In genomic region chr20:21240394-21240793, GRCh38 we compare ENCODE assay signal across 17 cellular contexts.
"Had no signal": no experiment of that assay in that cellular context is flagged by ENCODE, and none has a peak within 500 bp of the region (broad histone marks: within the 10 kb centered on the region; RNA-seq: fewer than 3 reads in every experiment).

No MANE protein-coding gene starts in this region.

- H3K9me3 Mint-ChIP-seq: activated naive CD4-positive, alpha-beta T cell treated with anti-CD3 and anti-CD28 coated beads, Interleukin-2, amount 50 U/mL, for 24 hours; memory B cell; naive thymus-derived CD8-positive, alpha-beta T cell; stimulated activated memory B cell treated with anti-CD40 and anti-IgM and Interleukin-4, amounts not matched to agents 10 μg/mL and 1 μg/mL and 100 μg/mL, for 72 hours had no signal

- H3K36me3 Mint-ChIP-seq: activated CD8-positive, alpha-beta memory T cell treated with anti-CD3 and anti-CD28 coated beads, Interleukin-2, amount 10 ng/mL, durations not matched to agents 7 days and 5 days had no signal

- DNase-seq: activated CD4-positive, alpha-beta T cell treated with anti-CD3 and anti-CD28 coated beads, Interleukin-2, amount 50 U/mL, for 4 hours; activated CD4-positive, CD25-positive, alpha-beta regulatory T cell treated with anti-CD3 and anti-CD28 coated beads, Interleukin-2, amount 50 U/mL, for 72 hours; activated CD8-positive, alpha-beta memory T cell treated with anti-CD3 and anti-CD28 coated beads, Interleukin-2, amount 10 ng/mL, durations not matched to agents 7 days and 5 days; activated T-cell treated with anti-CD3 and anti-CD28 coated beads, Interleukin-2, amount 50 U/mL, for 1 hour; adrenal gland; dorsolateral prefrontal cortex; left ventricle myocardium superior; naive thymus-derived CD8-positive, alpha-beta T cell; stimulated activated CD4-positive, alpha-beta T cell treated with anti-CD3 and anti-CD28 coated beads, Interleukin-2, amount 100 ng/mL, for 48 hours; T-helper 1 cell; T1000; thyroid gland; uterus had no signal

- H3K27me3 Mint-ChIP-seq: activated CD8-positive, alpha-beta memory T cell treated with anti-CD3 and anti-CD28 coated beads, Interleukin-2, amount 10 ng/mL, durations not matched to agents 7 days and 5 days; activated naive CD4-positive, alpha-beta T cell treated with anti-CD3 and anti-CD28 coated beads, Interleukin-2, amount 50 U/mL, for 24 hours; memory B cell; naive thymus-derived CD8-positive, alpha-beta T cell; stimulated activated memory B cell treated with anti-CD40 and anti-IgM and Interleukin-4, amounts not matched to agents 10 μg/mL and 1 μg/mL and 100 μg/mL, for 72 hours had no signal

- H3K4me3 Mint-ChIP-seq: activated CD8-positive, alpha-beta memory T cell treated with anti-CD3 and anti-CD28 coated beads, Interleukin-2, amount 10 ng/mL, durations not matched to agents 7 days and 5 days; activated naive CD4-positive, alpha-beta T cell treated with anti-CD3 and anti-CD28 coated beads, Interleukin-2, amount 50 U/mL, for 24 hours; memory B cell; naive thymus-derived CD8-positive, alpha-beta T cell; stimulated activated memory B cell treated with anti-CD40 and anti-IgM and Interleukin-4, amounts not matched to agents 10 μg/mL and 1 μg/mL and 100 μg/mL, for 72 hours had no signal

- ATAC-seq: activated CD8-positive, alpha-beta memory T cell treated with anti-CD3 and anti-CD28 coated beads, Interleukin-2, amount 10 ng/mL, durations not matched to agents 7 days and 5 days; esophagus mucosa; left ventricle myocardium superior; naive thymus-derived CD8-positive, alpha-beta T cell; stimulated activated memory B cell treated with anti-CD40 and anti-IgM and Interleukin-4, amounts not matched to agents 10 μg/mL and 1 μg/mL and 100 μg/mL, for 72 hours had no signal

- H3K27ac Mint-ChIP-seq: activated CD8-positive, alpha-beta memory T cell treated with anti-CD3 and anti-CD28 coated beads, Interleukin-2, amount 10 ng/mL, durations not matched to agents 7 days and 5 days; activated naive CD4-positive, alpha-beta T cell treated with anti-CD3 and anti-CD28 coated beads, Interleukin-2, amount 50 U/mL, for 24 hours; memory B cell; naive thymus-derived CD8-positive, alpha-beta T cell; stimulated activated memory B cell treated with anti-CD40 and anti-IgM and Interleukin-4, amounts not matched to agents 10 μg/mL and 1 μg/mL and 100 μg/mL, for 72 hours had no signal
